Comparison of ENCODE assay signal across 8 cellular contexts in the genomic region with DNA sequence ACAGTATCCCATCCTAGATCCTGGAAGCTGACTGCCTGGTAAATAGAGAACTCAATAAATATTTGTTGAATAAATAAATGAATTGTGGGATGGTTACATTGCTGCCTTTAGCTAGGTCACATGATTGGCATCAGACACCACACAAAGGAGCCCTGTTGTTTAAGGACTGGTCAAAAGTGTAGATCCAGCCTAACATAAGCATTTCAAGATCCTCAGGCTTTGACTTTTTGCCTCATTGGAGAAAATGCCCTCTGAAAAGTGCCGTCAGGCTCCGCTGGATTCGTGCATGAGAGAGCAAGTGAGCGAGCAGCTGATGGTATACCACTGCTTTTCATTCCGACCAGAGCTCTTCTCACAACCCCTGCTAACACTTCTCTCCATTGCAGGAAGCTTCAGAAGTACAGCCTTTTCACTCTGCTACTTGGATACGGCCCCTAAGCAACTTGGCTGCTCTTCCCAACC.
DNase-seq lines count a peak whose midpoint lies in the region; ATAC-seq and TF ChIP-seq lines count a peak whose summit lies in the region.

No MANE protein-coding gene starts in this region.

- no peaks in the 10 kb centered on the region for H3K27me3 Mint-ChIP-seq in activated naive CD8-positive, alpha-beta T cell
- no peaks in the 10 kb centered on the region for H3K27me3 Mint-ChIP-seq in stimulated activated naive CD8-positive, alpha-beta T cell treated with anti-CD3 and anti-CD28 coated beads, Interleukin-15, amount 100 ng/mL, for 72 hours

- peak overlapping the region; percentile 88 for H3K27ac Mint-ChIP-seq in activated naive CD8-positive, alpha-beta T cell
- H3K27ac Mint-ChIP-seq in stimulated activated naive CD8-positive, alpha-beta T cell treated with anti-CD3 and anti-CD28 coated beads, Interleukin-15, amount 100 ng/mL, for 72 hours, result peak overlapping the region in 1 of 2 donors; percentile 81

- peaks cover 18% of the 10 kb centered on the region for H3K36me3 ChIP-seq in DND-41 (ENCODE audit: insufficient read depth, low read length)

- no peak overlapping the region for H3K9ac ChIP-seq in DND-41 (ENCODE audit: low read depth, low read length)

- no peak for TF ChIP-seq CTCF in DND-41 (IDR thresholded peaks at IDR 0.05; ENCODE audit: borderline replicate concordance, extremely low read depth, low read length, poor library complexity, severe bottlenecking)

- no peak overlapping the region for H3K27ac ChIP-seq in DND-41 (ENCODE audit: low read length)

- H4K20me1 ChIP-seq in DND-41 (ENCODE audit: insufficient read depth, low read length), result peaks cover 30% of the 10 kb centered on the region

- peak overlapping the region; percentile 97 for H3K4me3 Mint-ChIP-seq in activated naive CD8-positive, alpha-beta T cell
- peak overlapping the region; percentile 92 to 97 for H3K4me3 Mint-ChIP-seq in stimulated activated naive CD8-positive, alpha-beta T cell treated with anti-CD3 and anti-CD28 coated beads, Interleukin-15, amount 100 ng/mL, for 72 hours

- no peak for ATAC-seq in DND-41 (ENCODE audit: insufficient read depth, low read depth)
- peak; percentile 24 for ATAC-seq in HG03108 (IDR thresholded peaks at IDR 0.05; ENCODE audit: unreplicated experiment)
- ATAC-seq in stimulated activated naive CD8-positive, alpha-beta T cell treated with anti-CD3 and anti-CD28 coated beads, Interleukin-15, amount 100 ng/mL, for 72 hours, result no peak
- ATAC-seq in GM18520 (IDR thresholded peaks at IDR 0.05; ENCODE audit: unreplicated experiment), result no peak

- no peak overlapping the region for H3K4me3 ChIP-seq in DND-41 (ENCODE audit: low read depth in 1 of 2, low read length in 2 of 2)

- peaks cover 5% of the 10 kb centered on the region for H3K36me3 Mint-ChIP-seq in activated naive CD8-positive, alpha-beta T cell

- DNase-seq in DND-41, result no peak
- peak; percentile 75 for DNase-seq in inferior parietal cortex (ENCODE audit: extremely low spot score)
- DNase-seq in stimulated activated naive CD8-positive, alpha-beta T cell treated with anti-CD3 and anti-CD28 coated beads, Interleukin-15, amount 100 ng/mL, for 72 hours, result no peak
- DNase-seq in KG1 (lab: John Stamatoyannopoulos, UW), result no peak
- DNase-seq in NCI-H1436 (lab: John Stamatoyannopoulos, UW), result no peak

- no peaks in the 10 kb centered on the region for H3K27me3 ChIP-seq in DND-41 (ENCODE audit: insufficient read depth, low read length, poor library complexity)

- H3K4me1 Mint-ChIP-seq in activated naive CD8-positive, alpha-beta T cell (ENCODE audit: low read depth), result peaks cover 35% of the 10 kb centered on the region
- peaks cover 36% of the 10 kb centered on the region for H3K4me1 Mint-ChIP-seq in stimulated activated naive CD8-positive, alpha-beta T cell treated with anti-CD3 and anti-CD28 coated beads, Interleukin-15, amount 100 ng/mL, for 72 hours

- H3K4me2 ChIP-seq in DND-41 (ENCODE audit: insufficient read depth, low read length), result no peak overlapping the region

- no peaks in the 10 kb centered on the region for H3K9me3 ChIP-seq in DND-41 (ENCODE audit: insufficient read depth, low read length, severe bottlenecking)

- peaks cover 41% of the 10 kb centered on the region for H3K79me2 ChIP-seq in DND-41 (ENCODE audit: insufficient read depth, low read length)

- peaks cover 26% of the 10 kb centered on the region for H3K4me1 ChIP-seq in DND-41 (ENCODE audit: insufficient read depth, low read length)

- H2AFZ ChIP-seq in DND-41 (ENCODE audit: low read depth, low read length), result peak overlapping the region; percentile 6; the same call in 1 of the 2 replicates

- H3K9me3 Mint-ChIP-seq in activated naive CD8-positive, alpha-beta T cell (ENCODE audit: low read depth), result no peaks in the 10 kb centered on the region
- no peaks in the 10 kb centered on the region for H3K9me3 Mint-ChIP-seq in stimulated activated naive CD8-positive, alpha-beta T cell treated with anti-CD3 and anti-CD28 coated beads, Interleukin-15, amount 100 ng/mL, for 72 hours
